In the genomic region with DNA sequence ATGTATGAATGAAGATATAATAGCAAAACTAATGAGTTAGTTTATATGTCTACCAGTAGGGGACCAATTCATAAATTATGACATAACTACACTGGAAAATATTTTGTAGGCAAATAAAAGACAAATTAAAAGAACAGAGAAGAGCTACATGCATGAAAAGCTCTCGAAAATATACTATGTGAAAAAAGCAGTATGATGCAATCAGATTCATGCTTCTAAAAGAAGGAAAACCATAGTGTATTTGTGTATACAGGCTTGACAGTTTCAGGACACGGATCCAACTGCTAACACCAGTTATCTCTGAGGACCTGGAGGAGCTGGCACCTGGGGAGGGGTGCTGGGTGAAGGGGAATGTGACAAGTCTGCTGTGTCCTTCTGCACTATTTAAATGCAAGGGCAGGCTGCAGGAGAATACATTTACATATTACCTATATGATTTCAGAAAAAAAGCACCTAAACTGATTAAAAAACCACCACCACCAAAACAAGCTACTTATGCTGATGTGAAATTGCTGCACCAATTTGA, we compare ENCODE assay signal across 2 cellular contexts.
TF ChIP-seq lines count a peak whose summit lies in the region.

No MANE protein-coding gene starts in this region.

TF ChIP-seq in SK-N-SH, 30 proteins besides CTCF, POLR2A, EP300 and RAD21:
- TF ChIP-seq, protein P1, sequence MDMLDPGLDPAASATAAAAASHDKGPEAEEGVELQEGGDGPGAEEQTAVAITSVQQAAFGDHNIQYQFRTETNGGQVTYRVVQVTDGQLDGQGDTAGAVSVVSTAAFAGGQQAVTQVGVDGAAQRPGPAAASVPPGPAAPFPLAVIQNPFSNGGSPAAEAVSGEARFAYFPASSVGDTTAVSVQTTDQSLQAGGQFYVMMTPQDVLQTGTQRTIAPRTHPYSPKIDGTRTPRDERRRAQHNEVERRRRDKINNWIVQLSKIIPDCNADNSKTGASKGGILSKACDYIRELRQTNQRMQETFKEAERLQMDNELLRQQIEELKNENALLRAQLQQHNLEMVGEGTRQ (IDR thresholded peaks at IDR 0.05; ENCODE audit: borderline replicate concordance, low read depth, low read length) = no peak
- no peak for TF ChIP-seq TAF1 (IDR thresholded peaks at IDR 0.05; ENCODE audit: borderline replicate concordance, low read depth, low read length)
- no peak for TF ChIP-seq TEAD4 (IDR thresholded peaks at IDR 0.05; ENCODE audit: borderline replicate concordance, insufficient read depth)
- no peak for TF ChIP-seq MXI1 (IDR thresholded peaks at IDR 0.05; ENCODE audit: low read depth, low read length)
- TF ChIP-seq NFIC (IDR thresholded peaks at IDR 0.05; ENCODE audit: borderline replicate concordance) = no peak
- no peak for TF ChIP-seq NRF1 (IDR thresholded peaks at IDR 0.05; ENCODE audit: low read depth, low read length)
- no peak for TF ChIP-seq FOXM1 (IDR thresholded peaks at IDR 0.05; ENCODE audit: low read depth)
- TF ChIP-seq, protein P2, sequence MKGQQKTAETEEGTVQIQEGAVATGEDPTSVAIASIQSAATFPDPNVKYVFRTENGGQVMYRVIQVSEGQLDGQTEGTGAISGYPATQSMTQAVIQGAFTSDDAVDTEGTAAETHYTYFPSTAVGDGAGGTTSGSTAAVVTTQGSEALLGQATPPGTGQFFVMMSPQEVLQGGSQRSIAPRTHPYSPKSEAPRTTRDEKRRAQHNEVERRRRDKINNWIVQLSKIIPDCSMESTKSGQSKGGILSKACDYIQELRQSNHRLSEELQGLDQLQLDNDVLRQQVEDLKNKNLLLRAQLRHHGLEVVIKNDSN (IDR thresholded peaks at IDR 0.05; ENCODE audit: borderline replicate concordance, low read depth) = no peak
- no peak for TF ChIP-seq GATA2 (CRISPR knock-in tag; IDR thresholded peaks at IDR 0.05)
- TF ChIP-seq EZH2phosphoT487 (IDR thresholded peaks at IDR 0.05; ENCODE audit: borderline replicate concordance, low read depth) = no peak
- TF ChIP-seq, protein P3, sequence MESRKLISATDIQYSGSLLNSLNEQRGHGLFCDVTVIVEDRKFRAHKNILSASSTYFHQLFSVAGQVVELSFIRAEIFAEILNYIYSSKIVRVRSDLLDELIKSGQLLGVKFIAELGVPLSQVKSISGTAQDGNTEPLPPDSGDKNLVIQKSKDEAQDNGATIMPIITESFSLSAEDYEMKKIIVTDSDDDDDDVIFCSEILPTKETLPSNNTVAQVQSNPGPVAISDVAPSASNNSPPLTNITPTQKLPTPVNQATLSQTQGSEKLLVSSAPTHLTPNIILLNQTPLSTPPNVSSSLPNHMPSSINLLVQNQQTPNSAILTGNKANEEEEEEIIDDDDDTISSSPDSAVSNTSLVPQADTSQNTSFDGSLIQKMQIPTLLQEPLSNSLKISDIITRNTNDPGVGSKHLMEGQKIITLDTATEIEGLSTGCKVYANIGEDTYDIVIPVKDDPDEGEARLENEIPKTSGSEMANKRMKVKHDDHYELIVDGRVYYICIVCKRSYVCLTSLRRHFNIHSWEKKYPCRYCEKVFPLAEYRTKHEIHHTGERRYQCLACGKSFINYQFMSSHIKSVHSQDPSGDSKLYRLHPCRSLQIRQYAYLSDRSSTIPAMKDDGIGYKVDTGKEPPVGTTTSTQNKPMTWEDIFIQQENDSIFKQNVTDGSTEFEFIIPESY (IDR thresholded peaks at IDR 0.05; ENCODE audit: borderline replicate concordance, low read depth) = no peak
- TF ChIP-seq JUND (IDR thresholded peaks at IDR 0.05) = no peak
- TF ChIP-seq YY1 (IDR thresholded peaks at IDR 0.05; ENCODE audit: low read depth) = no peak

TF ChIP-seq in SK-N-SH treated with all-trans-retinoic acid at 6 μM for 48 hours, 23 proteins besides CTCF, POLR2A, EP300 and RAD21:
- TF ChIP-seq GLIS3 (CRISPR knock-in tag; IDR thresholded peaks at IDR 0.05) (no peak), SNAI2 (CRISPR knock-in tag; IDR thresholded peaks at IDR 0.05) (no peak), CSRNP3 (CRISPR knock-in tag; IDR thresholded peaks at IDR 0.05) (no peak), OSR1 (CRISPR knock-in tag; IDR thresholded peaks at IDR 0.05) (no peak), CSDC2 (CRISPR knock-in tag; IDR thresholded peaks at IDR 0.05) (no peak), TCF4 (CRISPR knock-in tag; IDR thresholded peaks at IDR 0.05; ENCODE audit: borderline replicate concordance) (no peak), ZNF8 (CRISPR knock-in tag; IDR thresholded peaks at IDR 0.05) (no peak), TOX (CRISPR knock-in tag; IDR thresholded peaks at IDR 0.05; ENCODE audit: borderline replicate concordance) (no peak), ZNF565 (CRISPR knock-in tag; conservative IDR thresholded peaks at IDR 0.05; ENCODE audit: low read depth) (no peak), BACH2 (CRISPR knock-in tag; IDR thresholded peaks at IDR 0.05; ENCODE audit: borderline replicate concordance) (no peak), ISL1 (CRISPR knock-in tag; IDR thresholded peaks at IDR 0.05) (no peak), ARNTL (CRISPR knock-in tag; IDR thresholded peaks at IDR 0.05; ENCODE audit: borderline replicate concordance, low read depth) (no peak), RARB (CRISPR knock-in tag; IDR thresholded peaks at IDR 0.05) (no peak), ZNF70 (CRISPR knock-in tag; IDR thresholded peaks at IDR 0.05) (no peak), PATZ1 (CRISPR knock-in tag; IDR thresholded peaks at IDR 0.05; ENCODE audit: borderline replicate concordance) (no peak), TSHZ2 (CRISPR knock-in tag; IDR thresholded peaks at IDR 0.05) (no peak), ZFP30 (CRISPR knock-in tag; IDR thresholded peaks at IDR 0.05) (no peak), ZC3H10 (CRISPR knock-in tag; IDR thresholded peaks at IDR 0.05) (no peak)
- TF ChIP-seq, protein P4, sequence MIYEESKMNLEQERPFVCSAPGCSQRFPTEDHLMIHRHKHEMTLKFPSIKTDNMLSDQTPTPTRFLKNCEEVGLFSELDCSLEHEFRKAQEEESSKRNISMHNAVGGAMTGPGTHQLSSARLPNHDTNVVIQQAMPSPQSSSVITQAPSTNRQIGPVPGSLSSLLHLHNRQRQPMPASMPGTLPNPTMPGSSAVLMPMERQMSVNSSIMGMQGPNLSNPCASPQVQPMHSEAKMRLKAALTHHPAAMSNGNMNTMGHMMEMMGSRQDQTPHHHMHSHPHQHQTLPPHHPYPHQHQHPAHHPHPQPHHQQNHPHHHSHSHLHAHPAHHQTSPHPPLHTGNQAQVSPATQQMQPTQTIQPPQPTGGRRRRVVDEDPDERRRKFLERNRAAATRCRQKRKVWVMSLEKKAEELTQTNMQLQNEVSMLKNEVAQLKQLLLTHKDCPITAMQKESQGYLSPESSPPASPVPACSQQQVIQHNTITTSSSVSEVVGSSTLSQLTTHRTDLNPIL (CRISPR knock-in tag; IDR thresholded peaks at IDR 0.05; ENCODE audit: low read depth) = no peak
- TF ChIP-seq, protein P5, sequence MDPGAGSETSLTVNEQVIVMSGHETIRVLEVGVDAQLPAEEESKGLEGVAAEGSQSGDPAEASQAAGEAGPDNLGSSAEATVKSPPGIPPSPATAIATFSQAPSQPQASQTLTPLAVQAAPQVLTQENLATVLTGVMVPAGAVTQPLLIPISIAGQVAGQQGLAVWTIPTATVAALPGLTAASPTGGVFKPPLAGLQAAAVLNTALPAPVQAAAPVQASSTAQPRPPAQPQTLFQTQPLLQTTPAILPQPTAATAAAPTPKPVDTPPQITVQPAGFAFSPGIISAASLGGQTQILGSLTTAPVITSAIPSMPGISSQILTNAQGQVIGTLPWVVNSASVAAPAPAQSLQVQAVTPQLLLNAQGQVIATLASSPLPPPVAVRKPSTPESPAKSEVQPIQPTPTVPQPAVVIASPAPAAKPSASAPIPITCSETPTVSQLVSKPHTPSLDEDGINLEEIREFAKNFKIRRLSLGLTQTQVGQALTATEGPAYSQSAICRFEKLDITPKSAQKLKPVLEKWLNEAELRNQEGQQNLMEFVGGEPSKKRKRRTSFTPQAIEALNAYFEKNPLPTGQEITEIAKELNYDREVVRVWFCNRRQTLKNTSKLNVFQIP (CRISPR knock-in tag; IDR thresholded peaks at IDR 0.05; ENCODE audit: borderline replicate concordance, low read depth) = no peak
